8 cellular contexts compared by ENCODE assay signal in the genomic region with DNA sequence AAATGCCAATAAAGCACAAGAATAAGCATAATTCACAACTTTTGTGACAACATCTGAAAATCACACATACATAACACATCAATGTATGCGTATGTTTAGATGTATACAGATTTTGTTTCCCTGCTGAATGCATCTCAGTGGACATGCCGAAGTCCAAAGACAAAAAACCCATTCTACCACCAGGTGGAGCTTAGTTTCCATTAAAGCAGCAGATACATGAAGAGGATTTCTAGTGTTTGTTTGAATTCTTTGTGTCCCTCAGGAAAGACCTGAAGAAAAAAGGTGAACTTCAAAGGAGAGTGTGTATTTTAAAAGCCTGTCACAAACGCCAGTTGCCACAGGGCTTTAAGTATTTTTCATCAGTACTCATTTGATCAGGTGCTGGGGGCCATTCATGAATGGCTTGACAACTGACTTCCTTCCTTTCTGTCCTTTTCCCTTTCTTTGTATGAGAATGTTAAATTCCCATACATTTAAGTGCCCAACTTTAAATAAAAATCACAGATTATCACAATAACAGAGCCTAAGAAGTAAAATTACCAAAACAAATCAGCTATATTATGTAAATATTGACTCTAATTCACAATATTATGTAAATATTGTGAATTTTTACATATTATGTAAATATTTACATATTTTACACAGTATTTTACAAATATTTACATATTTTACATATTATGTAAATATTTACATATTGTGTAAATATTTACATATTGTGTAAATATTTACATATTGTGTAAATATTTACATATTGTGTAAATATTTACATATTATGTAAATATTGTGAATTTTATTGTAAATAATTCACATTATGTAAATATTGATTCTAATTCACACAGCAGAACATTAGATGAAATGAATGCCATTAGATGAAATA.
DNase-seq lines count a peak whose midpoint lies in the region; ATAC-seq and TF ChIP-seq lines count a peak whose summit lies in the region.

No MANE protein-coding gene starts in this region.

- no peaks in the 10 kb centered on the region for H3K27me3 Mint-ChIP-seq in chondrocyte (ENCODE audit: low read depth)

- no peaks in the 10 kb centered on the region for H3K79me1 ChIP-seq in IMR-90 (ENCODE audit: low read depth in 1 of 2, low read length in 2 of 2)

- no peak overlapping the region for H2AK9ac ChIP-seq in IMR-90 (replicated peaks; ENCODE audit: low read depth, low read length, poor library complexity)

- no TSS peak for BruUV-seq in IMR-90 (replicated peaks; lab: Mats Ljungman, UMichigan)

- CTCF ChIA-PET in IMR-90 (lab: Yijun Ruan, JAX), result interaction anchor here (0.6 to 1.9 kb wide), 6 partner anchors 19 to 487 kb away, joined by 3 to 10 read pairs (median 4); no protein-coding TSS in a partner anchor

- no CpG with 5 or more reads among the region's 3 CpGs for WGBS in IMR-90 (ENCODE audit: extremely low coverage in 2 of 2, insufficient read length in 1 of 2), 2 experiments
- 12% methylated on average over 3 of the region's 3 CpGs for WGBS in right lobe of liver (ENCODE audit: insufficient coverage, low coverage, low lambda C conversion rate, missing lambda C conversion rate)

- no peaks in the 10 kb centered on the region for H3K27me3 ChIP-seq in IMR-90 (ENCODE audit: control insufficient read depth, insufficient read depth, low read length)
- no peaks in the 10 kb centered on the region for H3K27me3 ChIP-seq in right lobe of liver

- H3K4me3 ChIP-seq in IMR-90 (ENCODE audit: insufficient read depth, low read depth, low read length) (no peak overlapping the region), right lobe of liver (no peak overlapping the region)

- DNase-seq in DMS79 treated with DMSO at 0.1 percent for 48 hours (lab: John Stamatoyannopoulos, UW) (peak; percentile 31), DMS79 (lab: John Stamatoyannopoulos, UW) (no peak), IMR-90 (peak; percentile 64), NOMO-1 treated with dmso at 0.1 percent for 144 hours (lab: John Stamatoyannopoulos, UW; ENCODE audit: unreplicated experiment) (peak; percentile 5), chondrocyte (ENCODE audit: low spot score) (no peak), right lobe of liver (no peak)
- no peak for DNase-seq in stimulated activated naive CD4-positive, alpha-beta T cell treated with Interleukin-2 at 50 U/mL for 16 hours (lab: John Stamatoyannopoulos, UW)

- H3K18ac ChIP-seq in IMR-90 (ENCODE audit: low read depth, low read length), result no peak overlapping the region

- H3K9ac ChIP-seq in IMR-90 (ENCODE audit: low read depth, low read length), result no peak overlapping the region

- H3K4me1 ChIP-seq in IMR-90 (ENCODE audit: control insufficient read depth, insufficient read depth, low read length), result no peaks in the 10 kb centered on the region
- H3K4me1 ChIP-seq in right lobe of liver, result no peaks in the 10 kb centered on the region

- no peak overlapping the region for H2BK20ac ChIP-seq in IMR-90 (ENCODE audit: low read depth, low read length)

- no peak overlapping the region for H2AK5ac ChIP-seq in IMR-90 (ENCODE audit: low read depth, low read length)

- H3K14ac ChIP-seq in IMR-90 (replicated peaks; ENCODE audit: low read depth, low read length), result no peak overlapping the region

- H3K36me3 ChIP-seq in IMR-90 (ENCODE audit: control insufficient read depth, insufficient read depth, low read length) (no peaks in the 10 kb centered on the region), right lobe of liver (no peaks in the 10 kb centered on the region)

- TF ChIP-seq POLR2A in IMR-90 (IDR thresholded peaks at IDR 0.05; ENCODE audit: low read depth, low read length) (no peak), right lobe of liver (IDR thresholded peaks at IDR 0.05) (no peak)

- TF ChIP-seq CTCF in IMR-90 (conservative IDR thresholded peaks at IDR 0.05; ENCODE audit: low read depth, low read length) (peak; percentile 70), chondrocyte (IDR thresholded peaks at IDR 0.05) (peak; percentile 96), right lobe of liver (IDR thresholded peaks at IDR 0.05) (peak; percentile 67 to 76 (median 74))

- H4K91ac ChIP-seq in IMR-90 (ENCODE audit: insufficient read depth, low read depth, low read length), result no peak overlapping the region

- H3K4me3 Mint-ChIP-seq in chondrocyte (ENCODE audit: unreplicated experiment), result no peak overlapping the region

- POLR2A ChIA-PET in IMR-90 (lab: Charles Lee; ENCODE audit: unreplicated experiment), result no interaction called here

- H3K56ac ChIP-seq in IMR-90 (ENCODE audit: extremely low read depth, insufficient read depth, low read length), result no peak overlapping the region

- no peak overlapping the region for H4K5ac ChIP-seq in IMR-90 (ENCODE audit: low read depth, low read length)

- intact Hi-C loops in IMR-90 (cut with micrococcal nuclease) (loop anchor here (1.0 to 10.0 kb wide), 4 partner anchors 20 to 1364 kb away; no protein-coding TSS in a partner anchor), right lobe of liver (cut with DNase I) (no loop called here)

- H3K36me3 Mint-ChIP-seq in chondrocyte (ENCODE audit: low read depth), result peaks cover 3% of the 10 kb centered on the region

- H2BK15ac ChIP-seq in IMR-90 (ENCODE audit: low read depth, low read length), result no peak overlapping the region

- H3K9me1 ChIP-seq in IMR-90 (ENCODE audit: insufficient read depth, low read length), result no peaks in the 10 kb centered on the region

- H3K27ac Mint-ChIP-seq in chondrocyte (ENCODE audit: unreplicated experiment), result no peak overlapping the region

- no peak overlapping the region for H4K8ac ChIP-seq in IMR-90 (ENCODE audit: low read depth in 2 of 2, low read length in 2 of 2)

- no peak overlapping the region for H3K4me2 ChIP-seq in IMR-90 (ENCODE audit: low read depth, low read length)

- H4K20me1 ChIP-seq in IMR-90 (ENCODE audit: insufficient read depth, low read length), result no peaks in the 10 kb centered on the region

- no peak overlapping the region for H2BK5ac ChIP-seq in IMR-90 (ENCODE audit: low read depth, low read length, poor library complexity, severe bottlenecking)

- no peak overlapping the region for H3K27ac ChIP-seq in IMR-90 (ENCODE audit: insufficient read depth, low read length)
- no peak overlapping the region for H3K27ac ChIP-seq in right lobe of liver

- H3K4me1 Mint-ChIP-seq in chondrocyte (ENCODE audit: low read depth), result peaks cover 5% of the 10 kb centered on the region

- peak; percentile 69 for TF ChIP-seq RAD21 in IMR-90 (IDR thresholded peaks at IDR 0.05; ENCODE audit: low read length)

- H3K4ac ChIP-seq in IMR-90 (ENCODE audit: low read depth, low read length), result no peak overlapping the region

- in situ Hi-C loops in IMR-90 (cut with MboI; ENCODE audit: low sequenced_read_pairs), result loop anchor here (5.0 to 10.0 kb wide), 2 partner anchors 354 to 484 kb away; no protein-coding TSS in a partner anchor

- no peak overlapping the region for H2AFZ ChIP-seq in IMR-90 (replicated peaks; ENCODE audit: low read length, poor library complexity)

- no peak overlapping the region for H2BK120ac ChIP-seq in IMR-90 (ENCODE audit: low read depth, low read length)

- H3K9me3 ChIP-seq in IMR-90 (ENCODE audit: control insufficient read depth, insufficient read depth, low read length) (no peaks in the 10 kb centered on the region), right lobe of liver (no peaks in the 10 kb centered on the region)

- H3K23ac ChIP-seq in IMR-90 (ENCODE audit: low read depth, low read length), result no peak overlapping the region

- peak; percentile 77 for ATAC-seq in GM21526 (IDR thresholded peaks at IDR 0.05; ENCODE audit: low FRiP score, unreplicated experiment)
- peak; percentile 82 for ATAC-seq in IMR-90 (ENCODE audit: low read depth)
- ATAC-seq in right lobe of liver, result peak; percentile 79 to 87 (median 81)

- peaks cover 5% of the 10 kb centered on the region for H3K9me3 Mint-ChIP-seq in chondrocyte (ENCODE audit: low read depth)

- dilution Hi-C loops in IMR-90 (cut with HindIII; ENCODE audit: low sequenced_read_pairs, unreplicated experiment), result no loop called here

TF ChIP-seq in IMR-90, 13 proteins besides CTCF, POLR2A, EP300 and RAD21:
- no peak for TF ChIP-seq MXI1 (IDR thresholded peaks at IDR 0.05; ENCODE audit: borderline replicate concordance, low read depth, low read length)
- TF ChIP-seq, protein P1, sequence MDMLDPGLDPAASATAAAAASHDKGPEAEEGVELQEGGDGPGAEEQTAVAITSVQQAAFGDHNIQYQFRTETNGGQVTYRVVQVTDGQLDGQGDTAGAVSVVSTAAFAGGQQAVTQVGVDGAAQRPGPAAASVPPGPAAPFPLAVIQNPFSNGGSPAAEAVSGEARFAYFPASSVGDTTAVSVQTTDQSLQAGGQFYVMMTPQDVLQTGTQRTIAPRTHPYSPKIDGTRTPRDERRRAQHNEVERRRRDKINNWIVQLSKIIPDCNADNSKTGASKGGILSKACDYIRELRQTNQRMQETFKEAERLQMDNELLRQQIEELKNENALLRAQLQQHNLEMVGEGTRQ (IDR thresholded peaks at IDR 0.05; ENCODE audit: low read depth, low read length), result no peak
- no peak for TF ChIP-seq MAFK (IDR thresholded peaks at IDR 0.05; ENCODE audit: low read depth, low read length)
- TF ChIP-seq CEBPB (IDR thresholded peaks at IDR 0.05; ENCODE audit: low read depth, low read length), result no peak
- TF ChIP-seq SMC3 (IDR thresholded peaks at IDR 0.05; ENCODE audit: low read depth, low read length), result peak; percentile 72
- no peak for TF ChIP-seq RFX5 (IDR thresholded peaks at IDR 0.05; ENCODE audit: low read depth, low read length)
- TF ChIP-seq BHLHE40 (IDR thresholded peaks at IDR 0.05; ENCODE audit: low read depth, low read length), result no peak
TF ChIP-seq in IMR-90: peak in this region for 1.

Comparison
In these comparisons a context has a peak if more than half of its experiments do, and no peak if none do; other contexts are left out.
1. DNase-seq: peak in DMS79 treated with DMSO at 0.1 percent for 48 hours (single experiment), IMR-90 (single experiment) and NOMO-1 treated with dmso at 0.1 percent for 144 hours (single experiment); none in DMS79 (single experiment), chondrocyte (single experiment), right lobe of liver (0 of 3) and stimulated activated naive CD4-positive, alpha-beta T cell treated with Interleukin-2 at 50 U/mL for 16 hours (single experiment).
2. Peak in every context shown above with its lines, with median percentiles within 50 percentile points of each other: ATAC-seq and CTCF ChIP-seq.